In genomic region chr10:11131112-11131639, GRCh38 we compare ENCODE assay signal across 21 cellular contexts.
"Had no signal": no experiment of that assay in that cellular context is flagged by ENCODE, and none has a peak within 500 bp of the region (broad histone marks: within the 10 kb centered on the region; RNA-seq: fewer than 3 reads in every experiment).

No MANE protein-coding gene starts in this region.

- DNase-seq: activated CD4-positive, alpha-beta T cell treated with anti-CD3 and anti-CD28 coated beads, Interleukin-2, amount 10 ng/mL, durations not matched to agents 7 days and 5 days; activated CD4-positive, CD25-positive, alpha-beta regulatory T cell treated with anti-CD3 and anti-CD28 coated beads, Interleukin-2, amount 50 U/mL, for 72 hours; activated CD8-positive, alpha-beta memory T cell treated with anti-CD3 and anti-CD28 coated beads, Interleukin-2, amount 10 ng/mL, durations not matched to agents 7 days and 5 days; activated CD8-positive, alpha-beta T cell treated with anti-CD3 and anti-CD28 coated beads for 36 hours; activated gamma-delta T cell treated with Interleukin-2 at 50 U/mL for 16 hours; activated T-cell treated with anti-CD3 and anti-CD28 coated beads for 4 hours; aorta; brain microvascular endothelial cell; foreskin fibroblast; immature natural killer cell; left lung; mammary epithelial cell; ovary; stimulated activated CD4-positive, alpha-beta T cell treated with anti-CD3 and anti-CD28 coated beads, Interleukin-12 subunit alpha, Interleukin-12 subunit beta, amount 100 ng/mL, for 4 hours; stimulated activated CD4-positive, alpha-beta T cell treated with anti-CD3 and anti-CD28 coated beads, Interleukin-4, amount 100 ng/mL, for 4 hours; stimulated activated naive CD8-positive, alpha-beta T cell treated with anti-CD3 and anti-CD28 coated beads, Interleukin-15, Interleukin-2, amounts not matched to agents 100 U/mL and 50 U/mL, for 24 hours had no signal

- H3K27me3 ChIP-seq: brain microvascular endothelial cell, left lung, neutrophil, ovary had no signal

- H3K9me3 ChIP-seq: left lung, neutrophil, ovary, prostate gland had no signal

- H3K36me3 ChIP-seq: brain microvascular endothelial cell, left lung, neutrophil, ovary, prostate gland had no signal

- H3K27ac ChIP-seq: brain microvascular endothelial cell, coronary artery, left lung, neutrophil, ovary, VCaP had no signal

- ATAC-seq: activated CD8-positive, alpha-beta memory T cell treated with anti-CD3 and anti-CD28 coated beads, Interleukin-2, amount 10 ng/mL, durations not matched to agents 7 days and 5 days; activated CD8-positive, alpha-beta T cell treated with anti-CD3 and anti-CD28 coated beads for 36 hours; left lung; natural killer cell treated with Interleukin-12 subunit alpha and Interleukin-12 subunit beta and Interleukin-15 and Interleukin-18, amount 100 ng/mL, for 72 hours; stimulated activated naive CD8-positive, alpha-beta T cell treated with anti-CD3 and anti-CD28 coated beads, Interleukin-15, Interleukin-2, amounts not matched to agents 100 U/mL and 50 U/mL, for 24 hours had no signal

- H3K4me3 ChIP-seq: coronary artery, left lung, ovary, prostate gland had no signal

- H3K4me1 ChIP-seq: prostate gland had no signal
